Comparison of ENCODE assay signal across 34 cellular contexts in genomic region chr13:91526543-91527033, GRCh38.
"Had no signal": no experiment of that assay in that cellular context is flagged by ENCODE, and none has a peak within 500 bp of the region (broad histone marks: within the 10 kb centered on the region; RNA-seq: fewer than 3 reads in every experiment).

No MANE protein-coding gene starts in this region.

- H3K9ac ChIP-seq: KMS-11 had no signal

- H3K9me3 ChIP-seq: MG63 had no signal

- H3K36me3 ChIP-seq: MG63 had no signal

- DNase-seq: Karpas-422, Kasumi-1, MG63, MM.1S, MV-4-11, NCI-H1048, NCI-H1092, NCI-H1092 treated with DMSO at 0.1 percent for 48 hours, NCI-H1105, NCI-H1105 treated with DMSO at 0.1 percent for 48 hours, NCI-H1417, NCI-H1417 treated with DMSO at 0.1 percent for 48 hours, NCI-H1436, NCI-H1436 treated with DMSO at 0.1 percent for 48 hours, NCI-H146, NCI-H1694, NCI-H1694 treated with DMSO at 0.1 percent for 48 hours, NCI-H187, NCI-H187 treated with DMSO at 0.1 percent for 48 hours, NCI-H1930, NCI-H2029, NCI-H2029 treated with DMSO at 0.1 percent for 48 hours, NCI-H2081, NCI-H2081 treated with DMSO at 0.1 percent for 48 hours, NCI-H2107, NCI-H2171, NCI-H2171 treated with DMSO at 0.1 percent for 48 hours, NCI-H2227 treated with DMSO at 0.1 percent for 48 hours, NCI-H226, NCI-H345, NCI-H446, NCI-H446 treated with DMSO at 0.1 percent for 48 hours, NCI-H510A had no signal

- H3K4me2 ChIP-seq: KMS-11 had no signal

- H3K4me3 ChIP-seq: MG63 had no signal

- H3K27ac ChIP-seq: KMS-11 had no signal
